16 cellular contexts compared by ENCODE assay signal in genomic region chr13:95707035-95707434, GRCh38. TPM values are rescaled to one million over a fixed set of nuclear protein-coding genes. Genes with fewer than 3 reads are reported as not detected.
DNase-seq lines count a peak whose midpoint lies in the region; ATAC-seq and TF ChIP-seq lines count a peak whose summit lies in the region.
"Had no signal": no experiment of that assay in that cellular context is flagged by ENCODE, and none has a peak within 500 bp of the region (broad histone marks: within the 10 kb centered on the region; RNA-seq: fewer than 3 reads in every experiment).

No MANE protein-coding gene starts in this region.

- H3K36me3 Mint-ChIP-seq in CD4-positive, alpha-beta memory T cell, result peaks cover 18 to 28% of the 10 kb centered on the region in 2 donors
- peaks cover 3 to 51% (median 32%) of the 10 kb centered on the region in 5 donors for H3K36me3 Mint-ChIP-seq in naive thymus-derived CD4-positive, alpha-beta T cell

- intact Hi-C loops in CD4-positive, alpha-beta memory T cell (cut with micrococcal nuclease), result loop anchor here (2.0 kb wide), 1 partner anchor 30 kb away; the partner anchor contains the start of gene DNAJC3
- intact Hi-C loops in naive thymus-derived CD4-positive, alpha-beta T cell (cut with micrococcal nuclease), result no loop called here

- H3K4me2 ChIP-seq in Loucy (ENCODE audit: low read depth, low read length, poor library complexity, severe bottlenecking), result peak overlapping the region; percentile 35

- peaks cover 61% of the 10 kb centered on the region for H3K79me2 ChIP-seq in Loucy (ENCODE audit: insufficient read depth, low read length)

- POLR2A ChIA-PET in CD4-positive, alpha-beta memory T cell (lab: Charles Lee; ENCODE audit: partially characterized antibody), result interaction anchor here (1.4 kb wide), 1 partner anchor 31 kb away, joined by 4 read pairs; the partner anchor contains the start of gene DNAJC3
- POLR2A ChIA-PET in naive thymus-derived CD4-positive, alpha-beta T cell (lab: Charles Lee), result no interaction called here

- H3K9me2 ChIP-seq in Loucy (replicated peaks; ENCODE audit: low read depth, low read length), result no peaks in the 10 kb centered on the region

- H3K9me3 ChIP-seq in CD4-positive, alpha-beta memory T cell (ENCODE audit: control insufficient read depth in 1 of 2, low read length in 2 of 2), result no peaks in the 10 kb centered on the region
- no peaks in the 10 kb centered on the region for H3K9me3 ChIP-seq in Loucy (ENCODE audit: insufficient read depth, low read depth, low read length)
- no peaks in the 10 kb centered on the region for H3K9me3 ChIP-seq in naive thymus-derived CD4-positive, alpha-beta T cell (ENCODE audit: control insufficient read depth in 2 of 3, low read length in 3 of 3)
- H3K9me3 ChIP-seq: heart right ventricle had no signal

- peaks cover 15% of the 10 kb centered on the region for H3K36me3 ChIP-seq in CD4-positive, alpha-beta memory T cell (ENCODE audit: insufficient read depth, low read length)
- H3K36me3 ChIP-seq in Loucy (ENCODE audit: insufficient read depth, low read length) (peaks cover 23% of the 10 kb centered on the region), brain microvascular endothelial cell (replicated peaks) (no peaks in the 10 kb centered on the region)
- peaks cover 0 to 17% (median 0%) of the 10 kb centered on the region in 3 experiments for H3K36me3 ChIP-seq in naive thymus-derived CD4-positive, alpha-beta T cell (ENCODE audit: control insufficient read depth in 2 of 3, insufficient read depth in 3 of 3, low read length in 3 of 3)

- no peaks in the 10 kb centered on the region for H3K27me3 Mint-ChIP-seq in CD4-positive, alpha-beta memory T cell
- H3K27me3 Mint-ChIP-seq in naive thymus-derived CD4-positive, alpha-beta T cell, result no peaks in the 10 kb centered on the region
- H3K27me3 Mint-ChIP-seq: progenitor cell of endocrine pancreas had no signal

- ATAC-seq in GM18907 (IDR thresholded peaks at IDR 0.05; ENCODE audit: unreplicated experiment) (peak; percentile 45), GM18870 (IDR thresholded peaks at IDR 0.05; ENCODE audit: unreplicated experiment) (no peak)
- ATAC-seq in naive thymus-derived CD4-positive, alpha-beta T cell, result peak; percentile 24

- H3K9me3 Mint-ChIP-seq in CD4-positive, alpha-beta memory T cell, result no peaks in the 10 kb centered on the region
- H3K9me3 Mint-ChIP-seq in naive thymus-derived CD4-positive, alpha-beta T cell, result peaks cover 0 to 2% (median 0%) of the 10 kb centered on the region in 11 donors
- H3K9me3 Mint-ChIP-seq: nephron had no signal

- CTCF ChIA-PET in CD4-positive, alpha-beta memory T cell (lab: Charles Lee; ENCODE audit: partially characterized antibody), result interaction anchor here (1.2 kb wide), 1 partner anchor 10 kb away, joined by 6 read pairs; no protein-coding TSS in a partner anchor
- CTCF ChIA-PET in naive thymus-derived CD4-positive, alpha-beta T cell (lab: Charles Lee), result no interaction called here

- peaks cover 38% of the 10 kb centered on the region for H3K4me1 ChIP-seq in CD4-positive, alpha-beta memory T cell (ENCODE audit: insufficient read depth, low read length)
- peaks cover 35% of the 10 kb centered on the region for H3K4me1 ChIP-seq in Loucy (ENCODE audit: insufficient read depth, low read length, poor library complexity, severe bottlenecking)
- H3K4me1 ChIP-seq in naive thymus-derived CD4-positive, alpha-beta T cell (ENCODE audit: control insufficient read depth in 2 of 2, insufficient read depth in 2 of 2, low read length in 2 of 2), result peaks cover 11 to 13% of the 10 kb centered on the region in 2 donors

- peak overlapping the region in 6 of 7 donors; percentile 26 to 82 (median 55) for H3K27ac Mint-ChIP-seq in CD4-positive, alpha-beta memory T cell
- peak overlapping the region in 7 of 9 donors; percentile 0 to 84 (median 40) for H3K27ac Mint-ChIP-seq in naive thymus-derived CD4-positive, alpha-beta T cell
- H3K27ac Mint-ChIP-seq: nephron, progenitor cell of endocrine pancreas had no signal

- peaks cover 40 to 62% (median 52%) of the 10 kb centered on the region in 4 donors for H3K4me1 Mint-ChIP-seq in CD4-positive, alpha-beta memory T cell
- peaks cover 31 to 65% (median 58%) of the 10 kb centered on the region in 7 donors for H3K4me1 Mint-ChIP-seq in naive thymus-derived CD4-positive, alpha-beta T cell
- H3K4me1 Mint-ChIP-seq: nephron had no signal

- no peak overlapping the region for H3K9ac ChIP-seq in Loucy (ENCODE audit: low read depth, low read length, poor library complexity, severe bottlenecking)

- in situ Hi-C loops in brain microvascular endothelial cell (cut with HindIII; ENCODE audit: low pct_ligation_motif_present, low sequenced_read_pairs), result no loop called here

- TF ChIP-seq CTCF in Loucy (conservative IDR thresholded peaks at IDR 0.05; ENCODE audit: low read length) (no peak), brain microvascular endothelial cell (IDR thresholded peaks at IDR 0.05; ENCODE audit: low read depth, low read length, missing control alignments) (no peak)

- peak overlapping the region in 4 of 8 donors; percentile 5 to 47 (median 42) for H3K4me3 Mint-ChIP-seq in CD4-positive, alpha-beta memory T cell
- peak overlapping the region in 7 of 10 donors; percentile 7 to 59 (median 21) for H3K4me3 Mint-ChIP-seq in naive thymus-derived CD4-positive, alpha-beta T cell
- H3K4me3 Mint-ChIP-seq: nephron had no signal

- H3F3A ChIP-seq in Loucy (ENCODE audit: low read depth), result no peaks in the 10 kb centered on the region

- H3K27me3 ChIP-seq in CD4-positive, alpha-beta memory T cell (ENCODE audit: insufficient read depth, low read length), result no peaks in the 10 kb centered on the region
- H3K27me3 ChIP-seq in Loucy (ENCODE audit: insufficient read depth, low read length, poor library complexity, severe bottlenecking), result no peaks in the 10 kb centered on the region
- no peaks in the 10 kb centered on the region for H3K27me3 ChIP-seq in naive thymus-derived CD4-positive, alpha-beta T cell (ENCODE audit: control insufficient read depth in 2 of 2, insufficient read depth in 2 of 2, low read length in 2 of 2)
- no peaks in the 10 kb centered on the region for H3K27me3 ChIP-seq in brain microvascular endothelial cell (replicated peaks)
- H3K27me3 ChIP-seq: heart right ventricle had no signal

- DNase-seq in CD4-positive, alpha-beta memory T cell, result peak in 1 of 5 donors; percentile 5
- DNase-seq in naive thymus-derived CD4-positive, alpha-beta T cell, result peak in 2 of 9 donors; percentile 4 to 10
- no peak for DNase-seq in activated CD4-positive, CD25-positive, alpha-beta regulatory T cell (lab: John Stamatoyannopoulos, UW)
- no peak for DNase-seq in brain microvascular endothelial cell
- DNase-seq: activated effector memory CD4-positive, alpha-beta T cell treated with anti-CD3 and anti-CD28 coated beads, Interleukin-2, amount 50 U/mL, for 16 hours; heart right ventricle; NCI-H2081; stimulated activated CD4-positive, alpha-beta T cell treated with anti-CD3 and anti-CD28 coated beads, Interleukin-4, amount 100 ng/mL, for 1 hour; substantia nigra had no signal

- H3K27ac ChIP-seq in CD4-positive, alpha-beta memory T cell (ENCODE audit: low read depth, low read length), result no peak overlapping the region
- H3K27ac ChIP-seq in naive thymus-derived CD4-positive, alpha-beta T cell (ENCODE audit: low read depth, low read length), result no peak overlapping the region
- H3K27ac ChIP-seq in brain microvascular endothelial cell, result no peak overlapping the region
- H3K27ac ChIP-seq: VCaP had no signal

- no peak overlapping the region for H2AFZ ChIP-seq in Loucy (ENCODE audit: low read length)

- peaks cover 50% of the 10 kb centered on the region for H4K20me1 ChIP-seq in Loucy (ENCODE audit: insufficient read depth, low read length, poor library complexity, severe bottlenecking)

- H3K4me3 ChIP-seq in CD4-positive, alpha-beta memory T cell (ENCODE audit: low read length in 2 of 2), result no peak overlapping the region
- H3K4me3 ChIP-seq in Loucy (ENCODE audit: low read length, poor library complexity, severe bottlenecking), result no peak overlapping the region
- H3K4me3 ChIP-seq in naive thymus-derived CD4-positive, alpha-beta T cell (ENCODE audit: low read length), result no peak overlapping the region
- H3K4me3 ChIP-seq in brain microvascular endothelial cell (ENCODE audit: low read depth, low read length), result no peak overlapping the region
- H3K4me3 ChIP-seq: heart right ventricle, skin epidermis had no signal

RNA-seq across cellular contexts. Expression of gene DNAJC3, which starts 30.1 kb away (rescaled TPM):
- 10 to 100 TPM; 28.9 to 31.1 TPM for total RNA-seq in CD4-positive, alpha-beta memory T cell
- 10 to 100 TPM; 14.6 to 17.7 TPM for polyA plus RNA-seq in CD4-positive, alpha-beta memory T cell
- 10 to 100 TPM; 13.9 to 33.0 (median 22.7) TPM for total RNA-seq in naive thymus-derived CD4-positive, alpha-beta T cell
- polyA plus RNA-seq in naive thymus-derived CD4-positive, alpha-beta T cell, result 10 to 100 TPM; 11.3 to 14.8 TPM
